In genomic region chr10:69479241-69479730, GRCh38 we compare ENCODE assay signal across 10 cellular contexts. TPM values are rescaled to one million over a fixed set of nuclear protein-coding genes. Genes with fewer than 3 reads are reported as not detected.
DNase-seq lines count a peak whose midpoint lies in the region; ATAC-seq and TF ChIP-seq lines count a peak whose summit lies in the region.
"Had no signal": no experiment of that assay in that cellular context is flagged by ENCODE, and none has a peak within 500 bp of the region (broad histone marks: within the 10 kb centered on the region; RNA-seq: fewer than 3 reads in every experiment).

No MANE protein-coding gene starts in this region.

- H3K4me1 ChIP-seq in cardiac muscle cell (ENCODE audit: low read depth) (peaks cover 66% of the 10 kb centered on the region), psoas muscle (peaks cover 85% of the 10 kb centered on the region)

- 2 to 8% (median 7%) methylated on average over 5 of the region's 5 CpGs for WGBS in psoas muscle, 3 donors

- ATAC-seq in psoas muscle (peak; percentile 71 to 85 (median 78)), GM21825 (IDR thresholded peaks at IDR 0.05; ENCODE audit: unreplicated experiment) (no peak)

- DNase-seq in DMS 273 (lab: John Stamatoyannopoulos, UW; ENCODE audit: unreplicated experiment) (peak; percentile 93), SHP77 treated with DMSO at 0.1 percent for 48 hours (lab: John Stamatoyannopoulos, UW) (peak; percentile 46), cardiac muscle cell (ENCODE audit: low read depth in 1 of 2, low spot score in 1 of 2) (peak in 1 of 2 donors; percentile 47), psoas muscle (peak; percentile 51 to 76), iPS-NIHi11 (ENCODE audit: low spot score) (no peak), NCI-H2107 (lab: John Stamatoyannopoulos, UW) (no peak), LoVo (ENCODE audit: low spot score) (no peak)
- DNase-seq: DND-41, trophoblast cell had no signal

- H3K9me3 ChIP-seq in cardiac muscle cell (ENCODE audit: low read depth) (no peaks in the 10 kb centered on the region), psoas muscle (no peaks in the 10 kb centered on the region)

- H3K36me3 ChIP-seq in cardiac muscle cell (no peaks in the 10 kb centered on the region), psoas muscle (ENCODE audit: insufficient read depth in 1 of 2, low read depth in 1 of 2) (no peaks in the 10 kb centered on the region)

- no peak overlapping the region for H3K4me3 ChIP-seq in cardiac muscle cell
- peak overlapping the region; percentile 20 for H3K4me3 ChIP-seq in psoas muscle

- H3K27ac ChIP-seq in cardiac muscle cell (peak overlapping the region; percentile 96), psoas muscle (peak overlapping the region; percentile 89)

- TF ChIP-seq CTCF in cardiac muscle cell (IDR thresholded peaks at IDR 0.05; ENCODE audit: low read depth, low read length) (no peak), psoas muscle (IDR thresholded peaks at IDR 0.05) (no peak)

- intact Hi-C loops in psoas muscle (cut with DNase I): no loop called here

- H3K27me3 ChIP-seq in cardiac muscle cell: no peaks in the 10 kb centered on the region
- H3K27me3 ChIP-seq in psoas muscle (ENCODE audit: insufficient read depth in 3 of 3, low read length in 2 of 3): no peaks in the 10 kb centered on the region

RNA-seq across cellular contexts. Expression of gene TSPAN15, which starts 28.0 kb away (rescaled TPM):
- 179 and 289 TPM in 2 replicates for total RNA-seq in cardiac muscle cell
- 252 and 541 TPM in 2 replicates for polyA plus RNA-seq in cardiac muscle cell
- 10 to 100 TPM in 1 of 4 donors, 1 to 10 TPM in 3; 6.3 to 35.0 (median 8.6) TPM for total RNA-seq in psoas muscle
- polyA plus RNA-seq in psoas muscle: 10 to 100 TPM; 10.7 to 11.7 (median 11.6) TPM

Comparison
In these comparisons a context has a peak if more than half of its experiments do, and no peak if none do; other contexts are left out.
1. DNase-seq: peak in DMS 273 (single experiment), SHP77 treated with DMSO at 0.1 percent for 48 hours (single experiment) and psoas muscle (2 of 2); none in iPS-NIHi11 (single experiment), NCI-H2107 (single experiment) and LoVo (single experiment).